ENCODE assay signal across 8 cellular contexts in genomic region chr3:120743081-120743365, GRCh38. TPM values are rescaled to one million over a fixed set of nuclear protein-coding genes. Genes with fewer than 3 reads are reported as not detected.
DNase-seq lines count a peak whose midpoint lies in the region; ATAC-seq and TF ChIP-seq lines count a peak whose summit lies in the region.

No MANE protein-coding gene starts in this region.

- H2AFZ ChIP-seq in smooth muscle cell (ENCODE audit: low read depth) = peak overlapping the region; percentile 74

- no peaks in the 10 kb centered on the region for H3F3A ChIP-seq in smooth muscle cell (ENCODE audit: low read depth)

- H3K4me2 ChIP-seq in smooth muscle cell = peak overlapping the region; percentile 84

- no peaks in the 10 kb centered on the region for H3K9me3 Mint-ChIP-seq in T-helper 2 cell treated with Interferon-gamma antibody and Interleukin-4, amounts not matched to agents 5 μg/mL and 100 μg/mL, for 36 hours

- H3K27ac Mint-ChIP-seq in T-helper 2 cell treated with Interferon-gamma antibody and Interleukin-4, amounts not matched to agents 5 μg/mL and 100 μg/mL, for 36 hours = peak overlapping the region; percentile 97

- WGBS in smooth muscle cell (ENCODE audit: low lambda C conversion rate) = under 1% methylated on average over 12 of the region's 12 CpGs

- peak overlapping the region; percentile 91 for H3K4me3 Mint-ChIP-seq in T-helper 2 cell treated with Interferon-gamma antibody and Interleukin-4, amounts not matched to agents 5 μg/mL and 100 μg/mL, for 36 hours

- H3K4me1 ChIP-seq in smooth muscle cell (ENCODE audit: low read depth) = peaks cover 11% of the 10 kb centered on the region

- H3K4me1 Mint-ChIP-seq in T-helper 2 cell treated with Interferon-gamma antibody and Interleukin-4, amounts not matched to agents 5 μg/mL and 100 μg/mL, for 36 hours (ENCODE audit: low read depth) = peaks cover 24% of the 10 kb centered on the region

- no peaks in the 10 kb centered on the region for H3K27me3 Mint-ChIP-seq in T-helper 2 cell treated with Interferon-gamma antibody and Interleukin-4, amounts not matched to agents 5 μg/mL and 100 μg/mL, for 36 hours (ENCODE audit: low read depth)

- ATAC-seq in GM21723 (IDR thresholded peaks at IDR 0.05; ENCODE audit: unreplicated experiment) (no peak), HG02623 (IDR thresholded peaks at IDR 0.05; ENCODE audit: unreplicated experiment) (no peak)

- no peaks in the 10 kb centered on the region for H3K27me3 ChIP-seq in smooth muscle cell (ENCODE audit: low read depth)

- H3K4me3 ChIP-seq in foreskin fibroblast (ENCODE audit: low read depth in 1 of 2, low read length in 2 of 2) (peak overlapping the region; percentile 64 to 78), smooth muscle cell (peak overlapping the region; percentile 84)

- no peaks in the 10 kb centered on the region for H3K9me3 ChIP-seq in smooth muscle cell (replicated peaks; ENCODE audit: low read depth)

- H3K36me3 Mint-ChIP-seq in T-helper 2 cell treated with Interferon-gamma antibody and Interleukin-4, amounts not matched to agents 5 μg/mL and 100 μg/mL, for 36 hours (ENCODE audit: low read depth) = peaks cover 15% of the 10 kb centered on the region

- peak overlapping the region; percentile 89 for H3K9ac ChIP-seq in smooth muscle cell (ENCODE audit: low read depth)

- TF ChIP-seq CTCF in foreskin fibroblast (IDR thresholded peaks at IDR 0.05; ENCODE audit: low read depth, low read length) = no peak
- no peak for TF ChIP-seq CTCF in smooth muscle cell (IDR thresholded peaks at IDR 0.05; ENCODE audit: borderline replicate concordance, insufficient read depth, poor library complexity, severe bottlenecking)

- H3K36me3 ChIP-seq in smooth muscle cell (ENCODE audit: low read depth) = peaks cover 3% of the 10 kb centered on the region

- H3K27ac ChIP-seq in smooth muscle cell (ENCODE audit: low read depth) = peak overlapping the region; percentile 99

- peaks cover 65% of the 10 kb centered on the region for H3K79me2 ChIP-seq in smooth muscle cell (ENCODE audit: low read depth)

- no peaks in the 10 kb centered on the region for H4K20me1 ChIP-seq in smooth muscle cell (ENCODE audit: low read depth)

- DNase-seq in SIG-M5 treated with dmso at 0.1 percent for 504 hours (lab: John Stamatoyannopoulos, UW; ENCODE audit: unreplicated experiment) (peak; percentile 53), SIG-M5 (lab: John Stamatoyannopoulos, UW) (no peak), foreskin fibroblast (peak in 1 of 2 donors; percentile 14), smooth muscle cell (lab: John Stamatoyannopoulos, UW; ENCODE audit: unreplicated experiment) (no peak), NCI-H2196 (lab: John Stamatoyannopoulos, UW; ENCODE audit: unreplicated experiment) (no peak)
- DNase-seq in T-helper 2 cell treated with Interferon-gamma antibody and Interleukin-4, amounts not matched to agents 5 μg/mL and 100 μg/mL, for 36 hours (ENCODE audit: low spot score) = no peak

RNA-seq across cellular contexts. Expression of gene GTF2E1, which starts 0.5 kb away (rescaled TPM):
- total RNA-seq in smooth muscle cell = 17.6 and 18.8 TPM in 2 replicates
- 15.8 and 17.0 TPM in 2 replicates for polyA plus RNA-seq in smooth muscle cell

RNA-seq across cellular contexts. Expression of gene RABL3, which starts 0.7 kb away (rescaled TPM):
- total RNA-seq in smooth muscle cell = 29.3 and 33.5 TPM in 2 replicates
- 27.0 and 29.5 TPM in 2 replicates for polyA plus RNA-seq in smooth muscle cell
